Comparison of ENCODE assay signal across 27 cellular contexts in genomic region chr5:58979090-58979489, GRCh38.
"Had no signal": no experiment of that assay in that cellular context is flagged by ENCODE, and none has a peak within 500 bp of the region (broad histone marks: within the 10 kb centered on the region; RNA-seq: fewer than 3 reads in every experiment).

No MANE protein-coding gene starts in this region.

- H3K4me1 Mint-ChIP-seq: activated B cell treated with CpG ODN at 0.5 μM for 24 hours had no signal

- H3K9me3 ChIP-seq: heart right ventricle, mucosa of descending colon, neutrophil, uterus had no signal

- H3K9me3 Mint-ChIP-seq: activated B cell treated with CpG ODN at 0.5 μM for 24 hours; nephron progenitor cell; stimulated activated naive CD8-positive, alpha-beta T cell treated with anti-CD3 and anti-CD28 coated beads, Interleukin-15, amount 100 ng/mL, for 72 hours; type B pancreatic cell had no signal

- H3K4me3 ChIP-seq: heart right ventricle, lung, mucosa of descending colon, skin epidermis, uterus had no signal

- H3K27me3 Mint-ChIP-seq: activated B cell treated with CpG ODN at 0.5 μM for 24 hours; stimulated activated naive CD8-positive, alpha-beta T cell treated with anti-CD3 and anti-CD28 coated beads, Interleukin-15, amount 100 ng/mL, for 72 hours; type B pancreatic cell had no signal

- H3K4me3 Mint-ChIP-seq: activated B cell treated with CpG ODN at 0.5 μM for 24 hours; endodermal cell; nephron progenitor cell; stimulated activated naive CD8-positive, alpha-beta T cell treated with anti-CD3 and anti-CD28 coated beads, Interleukin-15, amount 100 ng/mL, for 72 hours; type B pancreatic cell had no signal

- H3K27me3 ChIP-seq: heart right ventricle, neutrophil, uterus had no signal

- DNase-seq: activated B cell treated with CpG ODN at 0.5 μM for 24 hours; activated CD4-positive, alpha-beta T cell treated with anti-CD3 and anti-CD28 coated beads, Interleukin-2, amount 50 U/mL, for 4 hours; activated CD8-positive, alpha-beta memory T cell treated with anti-CD3 and anti-CD28 coated beads, Interleukin-2, amount 50 U/mL, for 4 hours; activated gamma-delta T cell treated with Interleukin-2 at 50 U/mL for 16 hours; activated naive CD4-positive, alpha-beta T cell treated with anti-CD3 and anti-CD28 coated beads, Interleukin-2, amount 50 U/mL, for 16 hours; activated T-cell treated with anti-CD3 and anti-CD28 coated beads, Interleukin-2, amount 50 U/mL, for 1 hour; amniotic stem cell; central memory CD4-positive, alpha-beta T cell; endodermal cell; foreskin melanocyte; heart right ventricle; mesendoderm; mucosa of descending colon; nephron progenitor cell; stimulated activated CD4-positive, alpha-beta T cell treated with anti-CD3 and anti-CD28 coated beads, Interleukin-12 subunit alpha, Interleukin-12 subunit beta, amount 100 ng/mL, for 4 hours; stimulated activated CD4-positive, alpha-beta T cell treated with anti-CD3 and anti-CD28 coated beads, Interleukin-4, amount 100 ng/mL, for 1 hour; stimulated activated naive CD8-positive, alpha-beta T cell treated with anti-CD3 and anti-CD28 coated beads, Interleukin-15, amount 100 ng/mL, for 72 hours; substantia nigra; SW 1271; uterus had no signal

- H3K4me1 ChIP-seq: uterus had no signal

- H3K27ac ChIP-seq: heart right ventricle, neutrophil, skin epidermis, uterus had no signal

- H3K27ac Mint-ChIP-seq: activated B cell treated with CpG ODN at 0.5 μM for 24 hours; endodermal cell; nephron progenitor cell; stimulated activated naive CD8-positive, alpha-beta T cell treated with anti-CD3 and anti-CD28 coated beads, Interleukin-15, amount 100 ng/mL, for 72 hours; type B pancreatic cell had no signal

- ATAC-seq: esophagus mucosa; left lobe of liver; mucosa of descending colon; sciatic nerve; stimulated activated naive CD8-positive, alpha-beta T cell treated with anti-CD3 and anti-CD28 coated beads, Interleukin-15, amount 100 ng/mL, for 72 hours had no signal
